Comparison of ENCODE assay signal across 1 cellular context in genomic region chr12:126897102-126897501, GRCh38.
TF ChIP-seq lines count a peak whose summit lies in the region.

No MANE protein-coding gene starts in this region.

TF ChIP-seq in HepG2, 621 proteins besides CTCF, POLR2A, EP300 and RAD21:
- TF ChIP-seq MNT (IDR thresholded peaks at IDR 0.05) (peak; percentile 86), RNF2 (conservative IDR thresholded peaks at IDR 0.05; ENCODE audit: low read depth) (no peak)
